Comparison of ENCODE assay signal across 8 cellular contexts in the genomic region with DNA sequence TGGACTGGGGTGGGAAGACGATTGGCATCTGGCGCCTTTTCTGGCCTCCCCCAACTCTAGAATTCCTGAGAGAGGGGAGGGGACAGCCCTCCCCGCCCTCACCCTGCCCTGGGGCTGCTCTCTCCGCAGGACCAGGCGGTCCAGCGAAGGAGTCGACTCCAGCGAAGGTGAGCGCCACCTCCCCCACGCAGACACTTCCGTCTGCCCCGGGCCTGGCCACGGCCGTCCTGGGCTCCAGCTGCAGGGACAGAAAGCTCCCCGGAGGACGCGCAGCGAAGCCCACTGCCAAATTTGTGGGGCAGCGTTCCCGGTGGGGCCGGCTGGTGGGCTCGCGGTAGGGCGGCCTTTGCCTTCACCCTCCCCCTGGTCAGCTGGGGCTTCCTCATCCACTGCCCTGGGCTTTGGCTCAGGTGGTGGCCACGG. TPM values are rescaled to one million over a fixed set of nuclear protein-coding genes. Genes with fewer than 3 reads are reported as not detected.
DNase-seq lines count a peak whose midpoint lies in the region; ATAC-seq and TF ChIP-seq lines count a peak whose summit lies in the region.

No MANE protein-coding gene starts in this region.

- H3K4me1 ChIP-seq in mucosa of descending colon (ENCODE audit: low read depth): peaks cover 11% of the 10 kb centered on the region

- peak overlapping the region; percentile 96 for H3K4me3 ChIP-seq in mucosa of descending colon

- H3K27me3 Mint-ChIP-seq in CD14-positive monocyte (ENCODE audit: low read depth in 3 of 3): no peaks in the 10 kb centered on the region

- peaks cover 41 to 69% of the 10 kb centered on the region in 2 donors for H3K36me3 Mint-ChIP-seq in CD14-positive monocyte

- H3K4me3 Mint-ChIP-seq in CD14-positive monocyte: peak overlapping the region; percentile 62 to 73

- H3K36me3 ChIP-seq in mucosa of descending colon (ENCODE audit: low read depth): no peaks in the 10 kb centered on the region

- no peaks in the 10 kb centered on the region for H3K9me3 Mint-ChIP-seq in CD14-positive monocyte

- intact Hi-C loops in CD14-positive monocyte (cut with micrococcal nuclease): loop anchor here (1.0 to 5.0 kb wide), 2 partner anchors 11 to 37 kb away; partner anchors contain the start of gene GRK2 (in 1 of the 2)
- intact Hi-C loops in mucosa of descending colon (cut with DNase I, micrococcal nuclease): no loop called here

- no peak overlapping the region for H3K27ac Mint-ChIP-seq in CD14-positive monocyte

- no peak for TF ChIP-seq CTCF in CD14-positive monocyte (IDR thresholded peaks at IDR 0.05)
- no peak for TF ChIP-seq CTCF in mucosa of descending colon (IDR thresholded peaks at IDR 0.05)

- H3K4me1 Mint-ChIP-seq in CD14-positive monocyte: peaks cover 49% of the 10 kb centered on the region

- ATAC-seq in mucosa of descending colon: peak; percentile 55

- no peaks in the 10 kb centered on the region for H3K9me3 ChIP-seq in mucosa of descending colon

- peak; percentile 48 for DNase-seq in CD14-positive monocyte (ENCODE audit: low spot score)
- DNase-seq in NCI-H69 (lab: John Stamatoyannopoulos, UW): peak; percentile 42
- DNase-seq in ecto neural progenitor cell (ENCODE audit: low spot score): peak; percentile 64
- DNase-seq in mucosa of descending colon: peak; percentile 51 to 78 (median 70)
- no peak for DNase-seq in DMS 273 treated with DMSO at 0.1 percent for 48 hours (lab: John Stamatoyannopoulos, UW)
- no peak for DNase-seq in cortex of kidney (lab: John Stamatoyannopoulos, UW)
- DNase-seq in NCI-H2196 (lab: John Stamatoyannopoulos, UW; ENCODE audit: unreplicated experiment): no peak
- DNase-seq in SIG-M5 (lab: John Stamatoyannopoulos, UW): no peak

RNA-seq across cellular contexts. Expression of gene SSH3, which starts 0.7 kb away (rescaled TPM):
- 1 to 10 TPM; 3.6 to 5.8 TPM for polyA plus RNA-seq in CD14-positive monocyte
- total RNA-seq in mucosa of descending colon: 10 to 100 TPM; 55.8 to 87.0 (median 57.6) TPM

RNA-seq across cellular contexts. Expression of gene ANKRD13D, which starts 14.9 kb away (rescaled TPM):
- 10 to 100 TPM in 1 of 2 donors, 1 to 10 TPM in 1; 9.1 to 10.3 TPM for polyA plus RNA-seq in CD14-positive monocyte
- 10 to 100 TPM; 20.0 to 46.3 (median 26.7) TPM for total RNA-seq in mucosa of descending colon

RNA-seq across cellular contexts. Expression of gene GRK2, which starts 37.7 kb away (rescaled TPM):
- polyA plus RNA-seq in CD14-positive monocyte: 10 to 100 TPM; 34.9 to 43.0 TPM
- total RNA-seq in mucosa of descending colon: 100 to 1,000 TPM in 2 of 3 donors, 10 to 100 TPM in 1; 86.8 to 114 (median 106) TPM

RNA-seq across cellular contexts. Expression of gene POLD4, which starts 49.3 kb away (rescaled TPM):
- polyA plus RNA-seq in CD14-positive monocyte: 100 to 1,000 TPM; 157 to 176 TPM
- 100 to 1,000 TPM; 130 to 266 (median 201) TPM for total RNA-seq in mucosa of descending colon

Comparison
In these comparisons a context has a peak if more than half of its experiments do, and no peak if none do; other contexts are left out.
1. DNase-seq: peak in CD14-positive monocyte (single experiment), NCI-H69 (single experiment), ecto neural progenitor cell (single experiment) and mucosa of descending colon (3 of 3); none in DMS 273 treated with DMSO at 0.1 percent for 48 hours (single experiment), cortex of kidney (single experiment), NCI-H2196 (single experiment) and SIG-M5 (single experiment).
2. intact Hi-C loops: an anchor here in CD14-positive monocyte (1.0 to 5.0 kb wide); none called in mucosa of descending colon.